Comparison of ENCODE assay signal across 8 cellular contexts in genomic region chr12:122021193-122021821, GRCh38.
DNase-seq lines count a peak whose midpoint lies in the region; ATAC-seq and TF ChIP-seq lines count a peak whose summit lies in the region.

No MANE protein-coding gene starts in this region.

- H3K27ac ChIP-seq in 22Rv1 (peak overlapping the region; percentile 87), SU-DHL-6 (ENCODE audit: low read depth, low read length) (peak overlapping the region; percentile 100), muscle layer of colon (ENCODE audit: low read depth, low read length) (peak overlapping the region; percentile 58)

- TF ChIP-seq CTCF in 22Rv1 (IDR thresholded peaks at IDR 0.05), result 0 out of 2 replicates have a peak, but pooled peaks have one; percentile 6
- TF ChIP-seq CTCF in GM12865 (IDR thresholded peaks at IDR 0.05; ENCODE audit: insufficient read depth, low read depth, low read length, missing control alignments), result no peak
- TF ChIP-seq CTCF in SU-DHL-6 (IDR thresholded peaks at IDR 0.05; ENCODE audit: insufficient read depth, low read length, poor library complexity, severe bottlenecking), result no peak
- no peak for TF ChIP-seq CTCF in epithelial cell of esophagus (IDR thresholded peaks at IDR 0.05; ENCODE audit: insufficient read depth, low read depth, low read length, missing control alignments)

- H3K4me1 ChIP-seq in muscle layer of colon (ENCODE audit: insufficient read depth, low read length), result peaks cover 13% of the 10 kb centered on the region

- H3K79me2 ChIP-seq in SU-DHL-6 (ENCODE audit: insufficient read depth, low read length), result peaks cover 83% of the 10 kb centered on the region

- H3K9me3 ChIP-seq in SU-DHL-6 (ENCODE audit: insufficient read depth, low read length) (peaks cover 21% of the 10 kb centered on the region; the same call in 1 of the 2 replicates), muscle layer of colon (ENCODE audit: low read length) (no peaks in the 10 kb centered on the region)

- H3K4me2 ChIP-seq in SU-DHL-6 (ENCODE audit: low read depth, low read length, poor library complexity, severe bottlenecking), result peak overlapping the region; percentile 94

- H4K20me1 ChIP-seq in SU-DHL-6 (ENCODE audit: low read depth, low read length), result no peaks in the 10 kb centered on the region

- ATAC-seq in HG02884 (IDR thresholded peaks at IDR 0.05; ENCODE audit: unreplicated experiment), result no peak

- H3K4me3 ChIP-seq in GM12865 (ENCODE audit: low read depth, low read length) (peak overlapping the region; percentile 18; the same call in 1 of the 2 replicates), SU-DHL-6 (ENCODE audit: insufficient read depth, low read length, poor library complexity, severe bottlenecking) (peak overlapping the region; percentile 55), epithelial cell of esophagus (ENCODE audit: low read length) (peak overlapping the region; percentile 48), muscle layer of colon (ENCODE audit: low read depth in 1 of 2, low read length in 2 of 2) (peak overlapping the region; percentile 52 to 61)

- DNase-seq in GM12865 (ENCODE audit: low read depth) (no peak), epithelial cell of esophagus (ENCODE audit: low read depth) (peak; percentile 36), putamen (ENCODE audit: low spot score) (no peak), NCI-H2029 (lab: John Stamatoyannopoulos, UW) (no peak)

- H2AFZ ChIP-seq in SU-DHL-6 (ENCODE audit: low read depth, low read length, severe bottlenecking), result no peak overlapping the region

- H3K9ac ChIP-seq in SU-DHL-6 (ENCODE audit: low read length) (peak overlapping the region; percentile 100), muscle layer of colon (ENCODE audit: low read length) (no peak overlapping the region)

- no peaks in the 10 kb centered on the region for H3K27me3 ChIP-seq in SU-DHL-6 (ENCODE audit: low read length)
- no peaks in the 10 kb centered on the region for H3K27me3 ChIP-seq in muscle layer of colon (ENCODE audit: control insufficient read depth in 1 of 2, insufficient read depth in 2 of 2, low read length in 2 of 2)

- H3F3A ChIP-seq in SU-DHL-6 (ENCODE audit: insufficient read depth), result peaks cover 69% of the 10 kb centered on the region

- H3K36me3 ChIP-seq in SU-DHL-6 (ENCODE audit: low read length), result peaks cover 26% of the 10 kb centered on the region
- no peaks in the 10 kb centered on the region for H3K36me3 ChIP-seq in muscle layer of colon (ENCODE audit: insufficient read depth, low read length)

- H3K9me2 ChIP-seq in SU-DHL-6 (replicated peaks; ENCODE audit: insufficient read depth, low read length), result no peaks in the 10 kb centered on the region
